ENCODE assay signal across 19 cellular contexts in genomic region chr4:144969793-144970192, GRCh38.
DNase-seq lines count a peak whose midpoint lies in the region; ATAC-seq and TF ChIP-seq lines count a peak whose summit lies in the region.
"Had no signal": no experiment of that assay in that cellular context is flagged by ENCODE, and none has a peak within 500 bp of the region (broad histone marks: within the 10 kb centered on the region; RNA-seq: fewer than 3 reads in every experiment).

No MANE protein-coding gene starts in this region.

- TF ChIP-seq CTCF in mammary epithelial cell (conservative IDR thresholded peaks at IDR 0.05 in 1 of 2, IDR thresholded peaks at IDR 0.05 in 1 of 2; ENCODE audit: extremely low read depth in 1 of 2, insufficient read depth in 1 of 2, low read depth in 1 of 2, low read length in 2 of 2): no peak
- no peak for TF ChIP-seq CTCF in MCF 10A (IDR thresholded peaks at IDR 0.05; ENCODE audit: unreplicated experiment)

- dilution Hi-C loops in mammary epithelial cell (cut with HindIII; ENCODE audit: low sequenced_read_pairs): no loop called here

- intact Hi-C loops in mammary epithelial cell (cut with micrococcal nuclease) (no loop called here), MCF 10A (cut with micrococcal nuclease) (no loop called here)

- H3K4me3 Mint-ChIP-seq in MCF 10A (ENCODE audit: unreplicated experiment): no peak overlapping the region
- H3K4me3 Mint-ChIP-seq: CD14-positive monocyte; CD4-positive, alpha-beta memory T cell; H9 had no signal

- H3K4me2 ChIP-seq in mammary epithelial cell (ENCODE audit: insufficient read depth, low read depth, low read length): peak overlapping the region; percentile 43
- H3K4me2 ChIP-seq: A549 had no signal

- WGBS in mammary epithelial cell (ENCODE audit: low coverage, missing lambda C conversion rate): 96% methylated on average over 2 of the region's 2 CpGs

- peaks cover 11% of the 10 kb centered on the region for H3K4me1 Mint-ChIP-seq in MCF 10A (ENCODE audit: insufficient read depth, unreplicated experiment)
- H3K4me1 Mint-ChIP-seq: CD14-positive monocyte; CD4-positive, alpha-beta memory T cell; H9 had no signal

- H3K4me1 ChIP-seq in mammary epithelial cell (ENCODE audit: insufficient read depth, low read length): peaks cover 20% of the 10 kb centered on the region
- H3K4me1 ChIP-seq: A549 had no signal

- no peak overlapping the region for H3K27ac ChIP-seq in mammary epithelial cell (ENCODE audit: insufficient read depth, low read depth, low read length)
- H3K27ac ChIP-seq: 22Rv1, A549, BLaER1 had no signal

- POLR2A ChIA-PET in MCF 10A (lab: Yijun Ruan, JAX): no interaction called here

- CTCF ChIA-PET in mammary epithelial cell (lab: Charles Lee; ENCODE audit: low non-redundant PET): no interaction called here
- CTCF ChIA-PET in MCF 10A (lab: Yijun Ruan, JAX): no interaction called here

- H3K36me3 Mint-ChIP-seq in MCF 10A (ENCODE audit: insufficient read depth, unreplicated experiment): no peaks in the 10 kb centered on the region
- H3K36me3 Mint-ChIP-seq: CD14-positive monocyte; CD4-positive, alpha-beta memory T cell had no signal

- no peaks in the 10 kb centered on the region for H3K27me3 Mint-ChIP-seq in MCF 10A (ENCODE audit: insufficient read depth, unreplicated experiment)
- H3K27me3 Mint-ChIP-seq: CD4-positive, alpha-beta memory T cell had no signal

- no peak overlapping the region for H3K27ac Mint-ChIP-seq in MCF 10A (ENCODE audit: low read depth, unreplicated experiment)
- H3K27ac Mint-ChIP-seq: CD14-positive monocyte; CD4-positive, alpha-beta memory T cell; H9 had no signal

- no peaks in the 10 kb centered on the region for H3K9me3 Mint-ChIP-seq in MCF 10A (ENCODE audit: unreplicated experiment)
- H3K9me3 Mint-ChIP-seq: H9 had no signal

- no peak overlapping the region for H2AFZ ChIP-seq in mammary epithelial cell (ENCODE audit: low read depth, low read length)

- no peaks in the 10 kb centered on the region for H4K20me1 ChIP-seq in mammary epithelial cell (ENCODE audit: insufficient read depth, low read length)
- H4K20me1 ChIP-seq: BLaER1 had no signal

- no peak for TF ChIP-seq POLR2A in GM18505 (IDR thresholded peaks at IDR 0.05; ENCODE audit: borderline replicate concordance, extremely low read depth, insufficient read depth, insufficient read length)

- H3K79me2 ChIP-seq in mammary epithelial cell (ENCODE audit: insufficient read depth, low read length): no peaks in the 10 kb centered on the region

- in situ Hi-C loops in mammary epithelial cell (cut with MboI; ENCODE audit: low sequenced_read_pairs in 2 of 2): no loop called here

- no peaks in the 10 kb centered on the region for H3K36me3 ChIP-seq in mammary epithelial cell (ENCODE audit: insufficient read depth, low read length)
- H3K36me3 ChIP-seq: BLaER1 had no signal

- no peak overlapping the region for H3K4me3 ChIP-seq in mammary epithelial cell (replicated peaks in 1 of 3; ENCODE audit: insufficient read depth in 1 of 3, low read depth in 2 of 3, low read length in 3 of 3)
- H3K4me3 ChIP-seq: A549, BLaER1, K562 had no signal

- H3K9me3 ChIP-seq in mammary epithelial cell (replicated peaks; ENCODE audit: insufficient read depth, low read length): no peaks in the 10 kb centered on the region
- H3K9me3 ChIP-seq: A549, BLaER1 had no signal

- BruUV-seq in mammary epithelial cell (replicated peaks; lab: Mats Ljungman, UMichigan): no TSS peak
- BruUV-seq in MCF 10A (replicated peaks; lab: Mats Ljungman, UMichigan): no TSS peak

- H3K9ac ChIP-seq in mammary epithelial cell (ENCODE audit: insufficient read depth, low read length): no peak overlapping the region
- H3K9ac ChIP-seq: BLaER1 had no signal

- ATAC-seq in HG03025 (IDR thresholded peaks at IDR 0.05; ENCODE audit: low FRiP score, unreplicated experiment): peak; percentile 51
- peak; percentile 25 for ATAC-seq in HG03442 (IDR thresholded peaks at IDR 0.05; ENCODE audit: unreplicated experiment)
- no peak for ATAC-seq in GM18505 (IDR thresholded peaks at IDR 0.05; ENCODE audit: unreplicated experiment)
- ATAC-seq: A549, K562 had no signal

- H3K27me3 ChIP-seq in mammary epithelial cell (ENCODE audit: insufficient read depth, low read length): no peaks in the 10 kb centered on the region
- H3K27me3 ChIP-seq: BLaER1 had no signal

- no peak for DNase-seq in mammary epithelial cell
- DNase-seq in MCF 10A (ENCODE audit: unreplicated experiment): no peak
- no peak for DNase-seq in stimulated activated CD4-positive, alpha-beta T cell treated with anti-CD3 and anti-CD28 coated beads, Interleukin-4, amount 100 ng/mL, for 4 hours
- no peak for DNase-seq in NCI-H2081 treated with DMSO at 0.1 percent for 48 hours (lab: John Stamatoyannopoulos, UW)
- DNase-seq in dedifferentiated amniotic fluid mesenchymal stem cell (ENCODE audit: extremely low spot score): no peak
- DNase-seq: CD4-positive, alpha-beta memory T cell; DMS153; DMS79; GDM1; H9; IMR-90 had no signal
